Comparison of ENCODE assay signal across 1 cellular context in the genomic region with DNA sequence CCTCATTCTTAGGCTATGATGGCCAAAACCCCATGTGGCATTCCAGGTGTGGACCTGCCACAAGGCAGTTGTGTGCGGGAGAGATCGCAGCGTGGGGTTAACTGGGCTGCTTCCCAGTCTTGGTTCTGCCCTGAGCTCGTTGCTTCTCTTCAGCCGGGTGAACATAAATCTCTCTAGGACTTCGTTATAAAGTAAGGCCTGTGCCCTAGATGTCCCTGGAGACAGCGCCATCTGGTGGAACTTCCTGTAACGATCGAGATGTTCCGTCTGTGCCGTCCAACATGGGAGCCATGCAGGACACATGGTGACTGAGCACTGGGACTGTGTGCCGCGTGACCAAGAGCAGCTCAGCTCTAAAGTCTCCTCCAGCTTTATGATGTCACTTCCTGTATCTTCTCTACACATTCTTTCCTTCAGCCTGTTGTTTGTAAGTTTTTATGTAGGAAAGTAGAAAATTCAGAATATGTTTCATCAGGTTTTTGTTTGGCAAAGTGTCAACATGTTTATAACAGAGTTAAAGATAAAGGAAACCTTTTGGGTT.
TF ChIP-seq lines count a peak whose summit lies in the region.

No MANE protein-coding gene starts in this region.

TF ChIP-seq in H1, 55 proteins besides CTCF, POLR2A, EP300 and RAD21:
- TF ChIP-seq EZH2 (IDR thresholded peaks at IDR 0.05; ENCODE audit: low read depth, low read length, severe bottlenecking) (no peak), BRCA1 (IDR thresholded peaks at IDR 0.05; ENCODE audit: low read depth, low read length) (0 out of 2 replicates have a peak, but pooled peaks have one; percentile 28), CHD2 (IDR thresholded peaks at IDR 0.05; ENCODE audit: low read length) (no peak), ASH2L (IDR thresholded peaks at IDR 0.05; ENCODE audit: low read length) (peak; percentile 25), KDM5A (IDR thresholded peaks at IDR 0.05; ENCODE audit: low read length) (no peak), NANOG (IDR thresholded peaks at IDR 0.05; ENCODE audit: insufficient read depth, low read depth, low read length, poor library complexity, severe bottlenecking) (no peak), CTBP2 (IDR thresholded peaks at IDR 0.05; ENCODE audit: borderline replicate concordance, insufficient read depth, insufficient read length, low read length) (no peak), JUND (IDR thresholded peaks at IDR 0.05; ENCODE audit: low read length) (peak; percentile 68), CREB1 (IDR thresholded peaks at IDR 0.05) (peak; percentile 73), KDM4A (IDR thresholded peaks at IDR 0.05; ENCODE audit: low read depth, low read length, severe bottlenecking) (no peak), YY1 (IDR thresholded peaks at IDR 0.05; ENCODE audit: low read depth, low read length) (peak; percentile 91), JUN (IDR thresholded peaks at IDR 0.05; ENCODE audit: low read depth, low read length) (no peak), HDAC6 (IDR thresholded peaks at IDR 0.05; ENCODE audit: low read depth, low read length) (no peak), POU5F1 (IDR thresholded peaks at IDR 0.05; ENCODE audit: low read depth, low read length) (no peak), TAF1 (IDR thresholded peaks at IDR 0.05; ENCODE audit: low read depth, low read length) (0 out of 2 replicates have a peak, but pooled peaks have one; percentile 30), CEBPB (IDR thresholded peaks at IDR 0.05; ENCODE audit: low read depth, low read length) (no peak), NRF1 (IDR thresholded peaks at IDR 0.05; ENCODE audit: low read depth, low read length) (no peak), FOSL1 (IDR thresholded peaks at IDR 0.05; ENCODE audit: insufficient read depth, low read depth, low read length) (no peak), TAF7 (optimal IDR thresholded peaks at IDR 0.05; ENCODE audit: borderline replicate concordance, low read depth, low read length) (no peak), POLR2AphosphoS5 (IDR thresholded peaks at IDR 0.05; ENCODE audit: low read depth, low read length) (no peak), SIRT6 (IDR thresholded peaks at IDR 0.05; ENCODE audit: low read length) (no peak), BACH1 (IDR thresholded peaks at IDR 0.05; ENCODE audit: low read length) (no peak), SP1 (IDR thresholded peaks at IDR 0.05; ENCODE audit: low read depth, low read length) (no peak), CBX5 (IDR thresholded peaks at IDR 0.05; ENCODE audit: low read depth, low read length) (no peak), CBX8 (IDR thresholded peaks at IDR 0.05; ENCODE audit: borderline replicate concordance, low read depth, low read length) (no peak), SP2 (IDR thresholded peaks at IDR 0.05; ENCODE audit: low read length) (no peak), MAFK (IDR thresholded peaks at IDR 0.05; ENCODE audit: low read depth, low read length) (no peak), RFX5 (IDR thresholded peaks at IDR 0.05; ENCODE audit: borderline replicate concordance, low read depth, low read length) (no peak), ZNF274 (IDR thresholded peaks at IDR 0.05; ENCODE audit: borderline replicate concordance, extremely low read depth, low read length) (no peak), SUZ12 (IDR thresholded peaks at IDR 0.05; ENCODE audit: low read length) (no peak), SAP30 (IDR thresholded peaks at IDR 0.05; ENCODE audit: insufficient read depth, insufficient replicate concordance, low read length) (no peak), EGR1 (IDR thresholded peaks at IDR 0.05; ENCODE audit: borderline replicate concordance, low read depth, low read length) (no peak), HDAC2 (IDR thresholded peaks at IDR 0.05; ENCODE audit: borderline replicate concordance in 1 of 2, low read depth in 2 of 2, low read length in 2 of 2) (no peak), SIN3A (conservative IDR thresholded peaks at IDR 0.05 in 1 of 2, IDR thresholded peaks at IDR 0.05 in 1 of 2; ENCODE audit: low read depth in 1 of 2, low read length in 2 of 2) (no peak), TEAD4 (IDR thresholded peaks at IDR 0.05; ENCODE audit: low read depth, low read length) (no peak), TBP (IDR thresholded peaks at IDR 0.05; ENCODE audit: low read depth, low read length) (no peak), CHD1 (IDR thresholded peaks at IDR 0.05; ENCODE audit: low read depth, low read length) (no peak), SRF (IDR thresholded peaks at IDR 0.05; ENCODE audit: low read depth, low read length) (no peak), PHF8 (conservative IDR thresholded peaks at IDR 0.05; ENCODE audit: low read depth, low read length) (no peak), SIX5 (IDR thresholded peaks at IDR 0.05; ENCODE audit: low read depth, low read length) (no peak), SP4 (IDR thresholded peaks at IDR 0.05; ENCODE audit: low read length) (no peak), RNF2 (IDR thresholded peaks at IDR 0.05; ENCODE audit: borderline replicate concordance, low read depth, low read length, missing control alignments, poor library complexity, severe bottlenecking) (no peak), KDM1A (IDR thresholded peaks at IDR 0.05; ENCODE audit: borderline replicate concordance, low read length) (no peak), RXRA (IDR thresholded peaks at IDR 0.05; ENCODE audit: insufficient read depth, low read depth, low read length) (no peak), TCF12 (IDR thresholded peaks at IDR 0.05; ENCODE audit: low read depth, low read length) (no peak), RBBP5 (IDR thresholded peaks at IDR 0.05; ENCODE audit: borderline replicate concordance, low read depth, low read length) (no peak), GABPA (IDR thresholded peaks at IDR 0.05; ENCODE audit: borderline replicate concordance, insufficient read depth, low read length) (no peak), BCL11A (IDR thresholded peaks at IDR 0.05; ENCODE audit: low read depth in 2 of 2, low read length in 2 of 2) (no peak), GTF2F1 (IDR thresholded peaks at IDR 0.05; ENCODE audit: borderline replicate concordance, low read depth, low read length) (no peak)
- TF ChIP-seq, protein P1, sequence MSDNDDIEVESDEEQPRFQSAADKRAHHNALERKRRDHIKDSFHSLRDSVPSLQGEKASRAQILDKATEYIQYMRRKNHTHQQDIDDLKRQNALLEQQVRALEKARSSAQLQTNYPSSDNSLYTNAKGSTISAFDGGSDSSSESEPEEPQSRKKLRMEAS (IDR thresholded peaks at IDR 0.05) = peak; percentile 98
- TF ChIP-seq, protein P2, sequence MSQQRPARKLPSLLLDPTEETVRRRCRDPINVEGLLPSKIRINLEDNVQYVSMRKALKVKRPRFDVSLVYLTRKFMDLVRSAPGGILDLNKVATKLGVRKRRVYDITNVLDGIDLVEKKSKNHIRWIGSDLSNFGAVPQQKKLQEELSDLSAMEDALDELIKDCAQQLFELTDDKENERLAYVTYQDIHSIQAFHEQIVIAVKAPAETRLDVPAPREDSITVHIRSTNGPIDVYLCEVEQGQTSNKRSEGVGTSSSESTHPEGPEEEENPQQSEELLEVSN (IDR thresholded peaks at IDR 0.05) = peak; percentile 78
- TF ChIP-seq, protein P3, sequence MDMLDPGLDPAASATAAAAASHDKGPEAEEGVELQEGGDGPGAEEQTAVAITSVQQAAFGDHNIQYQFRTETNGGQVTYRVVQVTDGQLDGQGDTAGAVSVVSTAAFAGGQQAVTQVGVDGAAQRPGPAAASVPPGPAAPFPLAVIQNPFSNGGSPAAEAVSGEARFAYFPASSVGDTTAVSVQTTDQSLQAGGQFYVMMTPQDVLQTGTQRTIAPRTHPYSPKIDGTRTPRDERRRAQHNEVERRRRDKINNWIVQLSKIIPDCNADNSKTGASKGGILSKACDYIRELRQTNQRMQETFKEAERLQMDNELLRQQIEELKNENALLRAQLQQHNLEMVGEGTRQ (IDR thresholded peaks at IDR 0.05; ENCODE audit: low read length) = peak; percentile 73
- TF ChIP-seq, protein P4, sequence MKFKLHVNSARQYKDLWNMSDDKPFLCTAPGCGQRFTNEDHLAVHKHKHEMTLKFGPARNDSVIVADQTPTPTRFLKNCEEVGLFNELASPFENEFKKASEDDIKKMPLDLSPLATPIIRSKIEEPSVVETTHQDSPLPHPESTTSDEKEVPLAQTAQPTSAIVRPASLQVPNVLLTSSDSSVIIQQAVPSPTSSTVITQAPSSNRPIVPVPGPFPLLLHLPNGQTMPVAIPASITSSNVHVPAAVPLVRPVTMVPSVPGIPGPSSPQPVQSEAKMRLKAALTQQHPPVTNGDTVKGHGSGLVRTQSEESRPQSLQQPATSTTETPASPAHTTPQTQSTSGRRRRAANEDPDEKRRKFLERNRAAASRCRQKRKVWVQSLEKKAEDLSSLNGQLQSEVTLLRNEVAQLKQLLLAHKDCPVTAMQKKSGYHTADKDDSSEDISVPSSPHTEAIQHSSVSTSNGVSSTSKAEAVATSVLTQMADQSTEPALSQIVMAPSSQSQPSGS (IDR thresholded peaks at IDR 0.05; ENCODE audit: low read length) = no peak
- TF ChIP-seq, protein P5, sequence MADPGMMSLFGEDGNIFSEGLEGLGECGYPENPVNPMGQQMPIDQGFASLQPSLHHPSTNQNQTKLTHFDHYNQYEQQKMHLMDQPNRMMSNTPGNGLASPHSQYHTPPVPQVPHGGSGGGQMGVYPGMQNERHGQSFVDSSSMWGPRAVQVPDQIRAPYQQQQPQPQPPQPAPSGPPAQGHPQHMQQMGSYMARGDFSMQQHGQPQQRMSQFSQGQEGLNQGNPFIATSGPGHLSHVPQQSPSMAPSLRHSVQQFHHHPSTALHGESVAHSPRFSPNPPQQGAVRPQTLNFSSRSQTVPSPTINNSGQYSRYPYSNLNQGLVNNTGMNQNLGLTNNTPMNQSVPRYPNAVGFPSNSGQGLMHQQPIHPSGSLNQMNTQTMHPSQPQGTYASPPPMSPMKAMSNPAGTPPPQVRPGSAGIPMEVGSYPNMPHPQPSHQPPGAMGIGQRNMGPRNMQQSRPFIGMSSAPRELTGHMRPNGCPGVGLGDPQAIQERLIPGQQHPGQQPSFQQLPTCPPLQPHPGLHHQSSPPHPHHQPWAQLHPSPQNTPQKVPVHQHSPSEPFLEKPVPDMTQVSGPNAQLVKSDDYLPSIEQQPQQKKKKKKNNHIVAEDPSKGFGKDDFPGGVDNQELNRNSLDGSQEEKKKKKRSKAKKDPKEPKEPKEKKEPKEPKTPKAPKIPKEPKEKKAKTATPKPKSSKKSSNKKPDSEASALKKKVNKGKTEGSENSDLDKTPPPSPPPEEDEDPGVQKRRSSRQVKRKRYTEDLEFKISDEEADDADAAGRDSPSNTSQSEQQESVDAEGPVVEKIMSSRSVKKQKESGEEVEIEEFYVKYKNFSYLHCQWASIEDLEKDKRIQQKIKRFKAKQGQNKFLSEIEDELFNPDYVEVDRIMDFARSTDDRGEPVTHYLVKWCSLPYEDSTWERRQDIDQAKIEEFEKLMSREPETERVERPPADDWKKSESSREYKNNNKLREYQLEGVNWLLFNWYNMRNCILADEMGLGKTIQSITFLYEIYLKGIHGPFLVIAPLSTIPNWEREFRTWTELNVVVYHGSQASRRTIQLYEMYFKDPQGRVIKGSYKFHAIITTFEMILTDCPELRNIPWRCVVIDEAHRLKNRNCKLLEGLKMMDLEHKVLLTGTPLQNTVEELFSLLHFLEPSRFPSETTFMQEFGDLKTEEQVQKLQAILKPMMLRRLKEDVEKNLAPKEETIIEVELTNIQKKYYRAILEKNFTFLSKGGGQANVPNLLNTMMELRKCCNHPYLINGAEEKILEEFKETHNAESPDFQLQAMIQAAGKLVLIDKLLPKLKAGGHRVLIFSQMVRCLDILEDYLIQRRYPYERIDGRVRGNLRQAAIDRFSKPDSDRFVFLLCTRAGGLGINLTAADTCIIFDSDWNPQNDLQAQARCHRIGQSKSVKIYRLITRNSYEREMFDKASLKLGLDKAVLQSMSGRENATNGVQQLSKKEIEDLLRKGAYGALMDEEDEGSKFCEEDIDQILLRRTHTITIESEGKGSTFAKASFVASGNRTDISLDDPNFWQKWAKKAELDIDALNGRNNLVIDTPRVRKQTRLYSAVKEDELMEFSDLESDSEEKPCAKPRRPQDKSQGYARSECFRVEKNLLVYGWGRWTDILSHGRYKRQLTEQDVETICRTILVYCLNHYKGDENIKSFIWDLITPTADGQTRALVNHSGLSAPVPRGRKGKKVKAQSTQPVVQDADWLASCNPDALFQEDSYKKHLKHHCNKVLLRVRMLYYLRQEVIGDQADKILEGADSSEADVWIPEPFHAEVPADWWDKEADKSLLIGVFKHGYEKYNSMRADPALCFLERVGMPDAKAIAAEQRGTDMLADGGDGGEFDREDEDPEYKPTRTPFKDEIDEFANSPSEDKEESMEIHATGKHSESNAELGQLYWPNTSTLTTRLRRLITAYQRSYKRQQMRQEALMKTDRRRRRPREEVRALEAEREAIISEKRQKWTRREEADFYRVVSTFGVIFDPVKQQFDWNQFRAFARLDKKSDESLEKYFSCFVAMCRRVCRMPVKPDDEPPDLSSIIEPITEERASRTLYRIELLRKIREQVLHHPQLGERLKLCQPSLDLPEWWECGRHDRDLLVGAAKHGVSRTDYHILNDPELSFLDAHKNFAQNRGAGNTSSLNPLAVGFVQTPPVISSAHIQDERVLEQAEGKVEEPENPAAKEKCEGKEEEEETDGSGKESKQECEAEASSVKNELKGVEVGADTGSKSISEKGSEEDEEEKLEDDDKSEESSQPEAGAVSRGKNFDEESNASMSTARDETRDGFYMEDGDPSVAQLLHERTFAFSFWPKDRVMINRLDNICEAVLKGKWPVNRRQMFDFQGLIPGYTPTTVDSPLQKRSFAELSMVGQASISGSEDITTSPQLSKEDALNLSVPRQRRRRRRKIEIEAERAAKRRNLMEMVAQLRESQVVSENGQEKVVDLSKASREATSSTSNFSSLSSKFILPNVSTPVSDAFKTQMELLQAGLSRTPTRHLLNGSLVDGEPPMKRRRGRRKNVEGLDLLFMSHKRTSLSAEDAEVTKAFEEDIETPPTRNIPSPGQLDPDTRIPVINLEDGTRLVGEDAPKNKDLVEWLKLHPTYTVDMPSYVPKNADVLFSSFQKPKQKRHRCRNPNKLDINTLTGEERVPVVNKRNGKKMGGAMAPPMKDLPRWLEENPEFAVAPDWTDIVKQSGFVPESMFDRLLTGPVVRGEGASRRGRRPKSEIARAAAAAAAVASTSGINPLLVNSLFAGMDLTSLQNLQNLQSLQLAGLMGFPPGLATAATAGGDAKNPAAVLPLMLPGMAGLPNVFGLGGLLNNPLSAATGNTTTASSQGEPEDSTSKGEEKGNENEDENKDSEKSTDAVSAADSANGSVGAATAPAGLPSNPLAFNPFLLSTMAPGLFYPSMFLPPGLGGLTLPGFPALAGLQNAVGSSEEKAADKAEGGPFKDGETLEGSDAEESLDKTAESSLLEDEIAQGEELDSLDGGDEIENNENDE (IDR thresholded peaks at IDR 0.05; ENCODE audit: insufficient replicate concordance, low read length) = no peak
- TF ChIP-seq, protein P6, sequence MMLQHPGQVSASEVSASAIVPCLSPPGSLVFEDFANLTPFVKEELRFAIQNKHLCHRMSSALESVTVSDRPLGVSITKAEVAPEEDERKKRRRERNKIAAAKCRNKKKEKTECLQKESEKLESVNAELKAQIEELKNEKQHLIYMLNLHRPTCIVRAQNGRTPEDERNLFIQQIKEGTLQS (IDR thresholded peaks at IDR 0.05; ENCODE audit: insufficient read depth, low read depth, low read length) = 0 out of 2 replicates have a peak, but pooled peaks have one; percentile 11
